ENCODE assay signal across 8 cellular contexts in the genomic region with DNA sequence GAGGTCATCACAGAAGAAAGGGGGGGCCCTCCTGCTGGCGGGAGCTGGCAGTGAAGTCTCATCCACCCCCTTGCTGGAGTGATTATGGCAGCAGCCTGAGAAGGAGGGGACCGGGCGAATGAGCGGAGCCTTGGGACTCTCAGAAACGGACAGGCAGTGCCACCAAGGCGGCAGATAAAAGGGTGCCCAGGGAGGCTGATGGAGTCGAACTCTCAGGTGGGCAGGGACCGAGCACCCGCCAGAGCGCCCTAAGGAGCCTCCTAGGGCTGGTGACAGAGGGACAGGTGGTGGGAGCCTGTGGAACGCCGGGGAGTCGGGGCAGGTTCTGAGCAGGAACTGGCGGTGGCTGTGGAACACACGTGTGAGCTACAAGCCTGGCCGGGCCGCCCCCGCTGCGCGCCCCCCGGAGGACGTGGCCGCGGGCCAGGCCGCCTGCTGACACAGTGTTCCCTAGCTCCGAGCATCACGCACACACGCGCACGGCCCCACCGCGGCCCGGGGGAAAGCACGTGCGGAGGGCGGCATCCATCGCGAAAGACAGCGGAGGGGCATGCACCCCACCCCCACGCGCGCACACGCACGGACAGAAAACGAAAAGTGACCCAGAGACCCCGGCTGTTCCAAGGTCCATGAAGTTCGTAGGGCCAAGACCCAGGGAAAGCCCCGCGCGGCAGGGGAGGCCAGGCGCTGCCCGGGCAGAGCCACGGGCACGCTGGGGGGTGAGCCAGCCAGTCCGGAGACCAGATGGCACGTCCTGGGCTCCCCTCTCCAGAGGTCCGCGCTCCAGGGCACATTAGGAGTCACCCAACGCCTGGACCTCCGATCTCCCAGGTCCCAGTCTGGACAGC. TPM values are rescaled to one million over a fixed set of nuclear protein-coding genes. Genes with fewer than 3 reads are reported as not detected.
A peak's percentile ranks its signal among the peaks of the same experiment; 100 is the strongest.
DNase-seq lines count a peak whose midpoint lies in the region; ATAC-seq, FAIRE-seq and TF ChIP-seq lines count a peak whose summit lies in the region.

No MANE protein-coding gene starts in this region.

- H3K27me3 Mint-ChIP-seq in activated naive CD4-positive, alpha-beta T cell treated with anti-CD3 and anti-CD28 coated beads for 36 hours (ENCODE audit: low read depth): peaks cover 9% of the 10 kb centered on the region

- TF ChIP-seq POLR2A in GM12891 (IDR thresholded peaks at IDR 0.05; ENCODE audit: low read depth, low read length): no peak

- peaks cover 29% of the 10 kb centered on the region for H3K4me1 Mint-ChIP-seq in activated naive CD4-positive, alpha-beta T cell treated with anti-CD3 and anti-CD28 coated beads for 36 hours (ENCODE audit: low read depth)

- H3K36me3 Mint-ChIP-seq in activated naive CD4-positive, alpha-beta T cell treated with anti-CD3 and anti-CD28 coated beads for 36 hours (ENCODE audit: low read depth): peaks cover 16% of the 10 kb centered on the region

- POLR2A ChIA-PET in A673 (lab: Charles Lee; ENCODE audit: low non-redundant PET): interaction anchor here (0.5 kb wide), 1 partner anchor 65 kb away, joined by 3 read pairs; no protein-coding TSS in a partner anchor

- peaks cover 3% of the 10 kb centered on the region for H3K36me3 ChIP-seq in A673 (ENCODE audit: insufficient read depth, low read length, poor library complexity, severe bottlenecking)
- peaks cover 6% of the 10 kb centered on the region for H3K36me3 ChIP-seq in left ventricle myocardium inferior

- DNase-seq in A673 (ENCODE audit: low spot score) (peak; percentile 73), GM12891 (ENCODE audit: insufficient read length, low spot score) (peak; percentile 67), NCI-H345 treated with DMSO at 0.1 percent for 48 hours (lab: John Stamatoyannopoulos, UW; ENCODE audit: unreplicated experiment) (peak; percentile 51), left ventricle myocardium inferior (peak; percentile 58), retinal pigment epithelial cell (ENCODE audit: low read depth) (no peak), dedifferentiated amniotic fluid mesenchymal stem cell (ENCODE audit: extremely low spot score) (no peak)
- DNase-seq in activated naive CD4-positive, alpha-beta T cell treated with anti-CD3 and anti-CD28 coated beads for 36 hours: peak; percentile 42

- TF ChIP-seq CTCF in A673 (conservative IDR thresholded peaks at IDR 0.05; ENCODE audit: low read depth, low read length) (0 out of 2 replicates have a peak, but pooled peaks have one; percentile 14), left ventricle myocardium inferior (IDR thresholded peaks at IDR 0.05; ENCODE audit: borderline replicate concordance) (no peak), retinal pigment epithelial cell (conservative IDR thresholded peaks at IDR 0.05; ENCODE audit: low read depth, low read length) (peak; percentile 7)

- H3K27ac ChIP-seq in A673 (ENCODE audit: low read depth, low read length, poor library complexity, severe bottlenecking): peak overlapping the region; percentile 75
- H3K27ac ChIP-seq in left ventricle myocardium inferior (replicated peaks): peak overlapping the region; percentile 50

- H3K4me1 ChIP-seq in A673 (ENCODE audit: insufficient read depth, low read length, poor library complexity, severe bottlenecking): peaks cover 8% of the 10 kb centered on the region
- peaks cover 47% of the 10 kb centered on the region for H3K4me1 ChIP-seq in left ventricle myocardium inferior

- CTCF ChIA-PET in A673 (lab: Charles Lee): interaction anchor here (0.9 to 1.3 kb wide), 2 partner anchors 42 to 91 kb away, joined by 3 to 4 read pairs; no protein-coding TSS in a partner anchor
- CTCF ChIA-PET in activated naive CD4-positive, alpha-beta T cell treated with anti-CD3 and anti-CD28 coated beads for 36 hours (lab: Charles Lee): interaction anchor here (0.6 to 2.1 kb wide), 12 partner anchors 12 to 463 kb away, joined by 3 to 10 read pairs (median 4); no protein-coding TSS in a partner anchor

- no TSS peak for BruUV-seq in A673 (replicated peaks; lab: Mats Ljungman, UMichigan)

- intact Hi-C loops in A673 (cut with micrococcal nuclease; ENCODE audit: unreplicated experiment): no loop called here
- intact Hi-C loops in activated naive CD4-positive, alpha-beta T cell treated with anti-CD3 and anti-CD28 coated beads for 36 hours (cut with micrococcal nuclease): loop anchor here (1.0 to 2.0 kb wide), 3 partner anchors 39 to 519 kb away; a partner anchor contains a TSS
- intact Hi-C loops in left ventricle myocardium inferior (cut with micrococcal nuclease): no loop called here

- H3K9me3 Mint-ChIP-seq in activated naive CD4-positive, alpha-beta T cell treated with anti-CD3 and anti-CD28 coated beads for 36 hours: no peaks in the 10 kb centered on the region

- H3K4me3 ChIP-seq in A673 (ENCODE audit: low read depth, low read length, poor library complexity, severe bottlenecking) (peak overlapping the region; percentile 61), left ventricle myocardium inferior (peak overlapping the region; percentile 80), retinal pigment epithelial cell (ENCODE audit: low read length) (peak overlapping the region; percentile 55)

- H3K9me3 ChIP-seq in A673 (ENCODE audit: low read depth, low read length, poor library complexity, severe bottlenecking): no peaks in the 10 kb centered on the region
- no peaks in the 10 kb centered on the region for H3K9me3 ChIP-seq in left ventricle myocardium inferior (replicated peaks)

- no peaks in the 10 kb centered on the region for H3K27me3 ChIP-seq in A673 (replicated peaks; ENCODE audit: insufficient read depth, low read depth, low read length, poor library complexity)
- H3K27me3 ChIP-seq in left ventricle myocardium inferior (ENCODE audit: low read depth): no peaks in the 10 kb centered on the region

- FAIRE-seq in GM12891 (lab: Jason Lieb, UNC): peak; percentile 88

- ATAC-seq in HG02973 (IDR thresholded peaks at IDR 0.05; ENCODE audit: unreplicated experiment): peak; percentile 26

- H3K27ac Mint-ChIP-seq in activated naive CD4-positive, alpha-beta T cell treated with anti-CD3 and anti-CD28 coated beads for 36 hours: peak overlapping the region; percentile 72

- peak overlapping the region; percentile 84 for H3K4me3 Mint-ChIP-seq in activated naive CD4-positive, alpha-beta T cell treated with anti-CD3 and anti-CD28 coated beads for 36 hours

TF ChIP-seq in GM12891, 5 proteins besides CTCF, POLR2A, EP300 and RAD21:
- no peak for TF ChIP-seq POU2F2 (IDR thresholded peaks at IDR 0.05; ENCODE audit: low read depth, low read length)
- no peak for TF ChIP-seq PAX5 (IDR thresholded peaks at IDR 0.05; ENCODE audit: insufficient read depth, low read length, severe bottlenecking)
- TF ChIP-seq TAF1 (IDR thresholded peaks at IDR 0.05; ENCODE audit: low read depth, low read length): no peak
- TF ChIP-seq SPI1 (IDR thresholded peaks at IDR 0.05; ENCODE audit: low read depth, low read length): no peak
- no peak for TF ChIP-seq POLR2AphosphoS5 (IDR thresholded peaks at IDR 0.05; ENCODE audit: low read depth, low read length)

RNA-seq across cellular contexts. Expression of a gene that starts 1.0 kb away (rescaled TPM):
- total RNA-seq in A673 (2021) (8.0 and 8.6 TPM in 2 replicates), left ventricle myocardium inferior (0.77 TPM)
- polyA plus RNA-seq in GM12891 (2012; ENCODE audit: low read depth, missing spikeins): 5.2 TPM
- 1 to 10 TPM; 6.6 TPM for total RNA-seq in activated naive CD4-positive, alpha-beta T cell treated with anti-CD3 and anti-CD28 coated beads for 36 hours

RNA-seq across cellular contexts. Expression of a gene that starts 38.8 kb away (rescaled TPM):
- 305 and 307 TPM in 2 replicates for total RNA-seq in A673 (2021)
- polyA plus RNA-seq in GM12891 (2012; ENCODE audit: low read depth, missing spikeins): 138 TPM
- 100 to 1,000 TPM; 227 to 236 TPM for total RNA-seq in activated naive CD4-positive, alpha-beta T cell treated with anti-CD3 and anti-CD28 coated beads for 36 hours
- 128 TPM for total RNA-seq in left ventricle myocardium inferior

RNA-seq across cellular contexts. Expression of a gene that starts 38.9 kb away (rescaled TPM):
- total RNA-seq in A673 (2021): 82.3 and 94.2 TPM in 2 replicates
- polyA plus RNA-seq in GM12891 (2012; ENCODE audit: low read depth, missing spikeins): 54.8 TPM
- total RNA-seq in activated naive CD4-positive, alpha-beta T cell treated with anti-CD3 and anti-CD28 coated beads for 36 hours: 100 to 1,000 TPM; 146 to 154 TPM
- total RNA-seq in left ventricle myocardium inferior: 17.8 TPM

RNA-seq across cellular contexts. Expression of a gene that starts 53.1 kb away (rescaled TPM):
- total RNA-seq in A673 (2021) (not detected in 2 replicates), left ventricle myocardium inferior (not detected)
- not detected for polyA plus RNA-seq in GM12891 (2012; ENCODE audit: low read depth, missing spikeins)
- total RNA-seq in activated naive CD4-positive, alpha-beta T cell treated with anti-CD3 and anti-CD28 coated beads for 36 hours: not detected

Comparison
In these comparisons a context has a peak if more than half of its experiments do, and no peak if none do; other contexts are left out.
1. DNase-seq: peak in A673 (single experiment), GM12891 (single experiment), NCI-H345 treated with DMSO at 0.1 percent for 48 hours (single experiment), activated naive CD4-positive, alpha-beta T cell treated with anti-CD3 and anti-CD28 coated beads for 36 hours (single experiment) and left ventricle myocardium inferior (single experiment); none in retinal pigment epithelial cell (single experiment) and dedifferentiated amniotic fluid mesenchymal stem cell (single experiment).
2. Peak in every context shown above with its lines, with median percentiles within 50 percentile points of each other: H3K4me3 ChIP-seq.